19 cellular contexts compared by ENCODE assay signal in the genomic region with DNA sequence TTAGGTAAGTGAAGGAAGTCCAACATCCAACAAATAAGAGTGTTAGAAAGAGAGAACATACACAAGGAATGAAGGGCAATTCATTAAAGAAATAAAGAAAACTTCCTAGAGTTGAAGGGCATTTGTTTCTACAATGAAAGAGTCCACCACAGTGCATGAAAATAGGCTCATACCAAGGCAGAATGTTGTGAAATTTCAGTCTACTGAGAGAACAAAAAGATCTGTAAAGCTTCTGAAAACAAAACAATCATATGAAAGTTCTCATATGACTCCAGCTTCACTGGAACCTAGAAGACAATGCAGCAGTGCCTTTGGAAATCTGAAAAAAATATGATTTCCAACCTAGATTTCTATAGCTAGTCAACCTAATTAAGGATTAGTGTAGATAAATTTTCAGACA. TPM values are rescaled to one million over a fixed set of nuclear protein-coding genes. Genes with fewer than 3 reads are reported as not detected.
"Had no signal": no experiment of that assay in that cellular context is flagged by ENCODE, and none has a peak within 500 bp of the region (broad histone marks: within the 10 kb centered on the region; RNA-seq: fewer than 3 reads in every experiment).

No MANE protein-coding gene starts in this region.

- ATAC-seq: activated CD8-positive, alpha-beta T cell treated with anti-CD3 and anti-CD28 coated beads for 36 hours; natural killer cell treated with Interleukin-12 subunit alpha and Interleukin-12 subunit beta and Interleukin-15 and Interleukin-18, amount 100 ng/mL, for 72 hours; right cardiac atrium; stimulated activated naive CD8-positive, alpha-beta T cell treated with anti-CD3 and anti-CD28 coated beads, Interleukin-15, amount 100 ng/mL, for 72 hours had no signal

- H3K27ac Mint-ChIP-seq: activated CD8-positive, alpha-beta T cell treated with anti-CD3 and anti-CD28 coated beads for 36 hours had no signal

- H3K9me3 ChIP-seq: left ventricle myocardium inferior, thoracic aorta had no signal

- H3K36me3 ChIP-seq: left ventricle myocardium inferior, thoracic aorta had no signal

- H3K27ac ChIP-seq: left ventricle myocardium inferior, thoracic aorta had no signal

- H3K9me3 Mint-ChIP-seq: activated CD8-positive, alpha-beta T cell treated with anti-CD3 and anti-CD28 coated beads for 36 hours; natural killer cell treated with Interleukin-12 subunit alpha and Interleukin-12 subunit beta and Interleukin-15 and Interleukin-18, amount 100 ng/mL, for 72 hours; stimulated activated naive CD8-positive, alpha-beta T cell treated with anti-CD3 and anti-CD28 coated beads, Interleukin-15, amount 100 ng/mL, for 72 hours had no signal

- H3K4me3 Mint-ChIP-seq: activated CD8-positive, alpha-beta T cell treated with anti-CD3 and anti-CD28 coated beads for 36 hours; natural killer cell treated with Interleukin-12 subunit alpha and Interleukin-12 subunit beta and Interleukin-15 and Interleukin-18, amount 100 ng/mL, for 72 hours; stimulated activated naive CD8-positive, alpha-beta T cell treated with anti-CD3 and anti-CD28 coated beads, Interleukin-15, amount 100 ng/mL, for 72 hours had no signal

- DNase-seq: activated CD4-positive, alpha-beta T cell treated with anti-CD3 and anti-CD28 coated beads for 4 hours; activated CD8-positive, alpha-beta T cell treated with anti-CD3 and anti-CD28 coated beads for 36 hours; activated naive CD4-positive, alpha-beta T cell treated with Interleukin-2 at 50 U/mL for 16 hours; kidney; left ventricle myocardium inferior; mesenchymal stem cell; nucleus accumbens; right cardiac atrium; SIG-M5; stimulated activated naive CD8-positive, alpha-beta T cell treated with anti-CD3 and anti-CD28 coated beads, Interleukin-15, amount 100 ng/mL, for 72 hours; T-helper 2 cell had no signal

- H3K4me3 ChIP-seq: coronary artery, left ventricle myocardium inferior, thoracic aorta had no signal

- H3K27me3 Mint-ChIP-seq: activated CD8-positive, alpha-beta T cell treated with anti-CD3 and anti-CD28 coated beads for 36 hours; natural killer cell treated with Interleukin-12 subunit alpha and Interleukin-12 subunit beta and Interleukin-15 and Interleukin-18, amount 100 ng/mL, for 72 hours; stimulated activated naive CD8-positive, alpha-beta T cell treated with anti-CD3 and anti-CD28 coated beads, Interleukin-15, amount 100 ng/mL, for 72 hours had no signal

- H3K36me3 Mint-ChIP-seq: natural killer cell treated with Interleukin-12 subunit alpha and Interleukin-12 subunit beta and Interleukin-15 and Interleukin-18, amount 100 ng/mL, for 72 hours had no signal

RNA-seq across cellular contexts. Expression of gene C5orf58, which starts 5.7 kb away (rescaled TPM):
- total RNA-seq: activated CD8-positive, alpha-beta T cell treated with anti-CD3 and anti-CD28 coated beads for 36 hours; cardiac septum; endothelial cell of umbilical vein; fibroblast of lung; kidney; natural killer cell treated with Interleukin-12 subunit alpha and Interleukin-12 subunit beta and Interleukin-15 and Interleukin-18, amount 100 ng/mL, for 72 hours; posterior vena cava; thoracic aorta; ureter had no signal

RNA-seq across cellular contexts. Expression of gene LCP2, which starts 59.1 kb away (rescaled TPM):
- total RNA-seq: endothelial cell of umbilical vein, fibroblast of lung had no signal
